Comparison of ENCODE assay signal across 12 cellular contexts in the genomic region with DNA sequence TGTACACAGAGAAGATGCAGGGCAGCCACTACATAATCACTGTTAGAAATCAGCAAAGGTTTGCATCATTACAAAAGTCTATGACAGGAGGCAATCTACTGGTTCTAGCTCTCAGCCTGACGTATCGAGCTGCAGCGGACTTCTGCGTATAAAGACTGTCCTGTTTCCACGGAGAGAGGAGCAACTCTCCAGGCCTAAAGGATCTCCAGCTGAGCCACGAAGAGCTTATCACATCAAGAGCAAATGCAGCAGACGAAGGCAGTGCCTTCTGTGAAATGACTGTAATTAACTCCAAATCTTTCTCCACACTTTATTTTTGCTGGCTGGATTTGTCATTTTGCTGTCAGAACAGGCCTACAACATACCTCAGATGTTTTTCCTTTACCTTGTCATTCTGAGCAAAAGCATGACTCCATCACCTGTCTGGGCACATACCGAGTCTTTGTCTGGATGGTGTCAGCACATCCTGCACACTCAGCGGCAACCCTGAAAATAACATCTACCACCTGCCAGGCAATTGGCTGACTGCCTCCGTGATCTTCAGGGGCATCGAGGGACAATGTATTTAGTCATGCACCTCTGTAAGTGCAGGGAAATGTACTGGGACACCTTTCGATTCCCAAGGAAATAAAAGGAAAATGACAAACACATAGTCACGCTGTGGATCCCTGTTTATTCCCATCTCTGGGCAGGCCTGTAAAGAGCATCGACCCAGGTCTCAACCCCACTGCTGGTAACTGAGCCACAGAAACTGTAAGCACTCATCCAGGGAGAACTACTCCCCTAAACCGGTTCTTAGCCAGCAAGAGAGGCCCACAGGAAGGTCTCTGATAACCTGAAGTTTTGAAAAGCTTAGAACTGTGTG. TPM values are rescaled to one million over a fixed set of nuclear protein-coding genes. Genes with fewer than 3 reads are reported as not detected.
DNase-seq lines count a peak whose midpoint lies in the region; ATAC-seq, FAIRE-seq and TF ChIP-seq lines count a peak whose summit lies in the region.
"Had no signal": no experiment of that assay in that cellular context is flagged by ENCODE, and none has a peak within 500 bp of the region (broad histone marks: within the 10 kb centered on the region; RNA-seq: fewer than 3 reads in every experiment).

No MANE protein-coding gene starts in this region.

- no peak overlapping the region for H3K4me3 ChIP-seq in RWPE2 (ENCODE audit: severe bottlenecking)
- H3K4me3 ChIP-seq: thyroid gland had no signal

- H3K36me3 Mint-ChIP-seq in type B pancreatic cell: peaks cover 30% of the 10 kb centered on the region

- TF ChIP-seq CTCF in RWPE2 (IDR thresholded peaks at IDR 0.05; ENCODE audit: poor library complexity, severe bottlenecking): no peak
- TF ChIP-seq CTCF in type B pancreatic cell (conservative IDR thresholded peaks at IDR 0.05): no peak

- peak; percentile 27 for DNase-seq in NCI-H1436 (lab: John Stamatoyannopoulos, UW)
- no peak for DNase-seq in NCI-H1436 treated with DMSO at 0.1 percent for 48 hours (lab: John Stamatoyannopoulos, UW)
- peak; percentile 90 for DNase-seq in RWPE2 (ENCODE audit: low spot score)
- DNase-seq in left cardiac atrium: no peak
- DNase-seq in type B pancreatic cell (ENCODE audit: extremely low spot score, unreplicated experiment): no peak
- DNase-seq in frontal cortex (ENCODE audit: low spot score in 2 of 2): no peak
- no peak for DNase-seq in NCI-H226
- DNase-seq: activated T-cell treated with anti-CD3 and anti-CD28 coated beads, Interleukin-2, amount 50 U/mL, for 1 hour; foreskin melanocyte; KG1; thyroid gland had no signal

- intact Hi-C loops in left cardiac atrium (cut with DNase I): no loop called here

- H3K4me1 Mint-ChIP-seq in type B pancreatic cell (ENCODE audit: unreplicated experiment): peaks cover 26% of the 10 kb centered on the region

- H3K9me3 ChIP-seq in RWPE2 (ENCODE audit: severe bottlenecking): no peaks in the 10 kb centered on the region
- H3K9me3 ChIP-seq: thyroid gland had no signal

- ATAC-seq in RWPE2 (ENCODE audit: low read depth) (peak; percentile 95), left cardiac atrium (peak; percentile 24), HG03280 (IDR thresholded peaks at IDR 0.05; ENCODE audit: unreplicated experiment) (no peak)

- peaks cover 68% of the 10 kb centered on the region for H3K36me3 ChIP-seq in RWPE2 (ENCODE audit: low read depth)

- H3K9me3 Mint-ChIP-seq in type B pancreatic cell: no peaks in the 10 kb centered on the region

- peak overlapping the region; percentile 99 for H3K27ac ChIP-seq in RWPE2 (ENCODE audit: poor library complexity, severe bottlenecking)
- H3K27ac ChIP-seq: thyroid gland had no signal

- peaks cover 34% of the 10 kb centered on the region for H3K4me1 ChIP-seq in RWPE2 (ENCODE audit: insufficient read depth, poor library complexity, severe bottlenecking)

- peak overlapping the region; percentile 22 for H3K4me3 Mint-ChIP-seq in type B pancreatic cell

- no peaks in the 10 kb centered on the region for H3K27me3 ChIP-seq in RWPE2 (ENCODE audit: insufficient read depth, poor library complexity, severe bottlenecking)
- H3K27me3 ChIP-seq: thyroid gland had no signal

- no peak for FAIRE-seq in frontal cortex (lab: Jason Lieb, UNC)

- peak overlapping the region; percentile 89 for H3K27ac Mint-ChIP-seq in type B pancreatic cell

- no peaks in the 10 kb centered on the region for H3K27me3 Mint-ChIP-seq in type B pancreatic cell

RNA-seq across cellular contexts. Expression of a gene that starts 26.3 kb away (rescaled TPM):
- total RNA-seq in left cardiac atrium (10 to 100 TPM; 24.6 to 27.7 TPM), type B pancreatic cell (ENCODE audit: low replicate concordance) (22.3 and 38.6 TPM in 2 replicates), frontal cortex (6.1 TPM)

RNA-seq across cellular contexts. Expression of a gene that starts 36.3 kb away (rescaled TPM):
- 10 to 100 TPM; 26.7 to 28.5 TPM for total RNA-seq in left cardiac atrium
- total RNA-seq in type B pancreatic cell (ENCODE audit: low replicate concordance): 33.0 and 75.1 TPM in 2 replicates
- 6.9 TPM for total RNA-seq in frontal cortex

Comparison
In these comparisons a context has a peak if more than half of its experiments do, and no peak if none do; other contexts are left out.
1. DNase-seq: peak in NCI-H1436 (single experiment) and RWPE2 (single experiment); none in NCI-H1436 treated with DMSO at 0.1 percent for 48 hours (single experiment), left cardiac atrium (single experiment), type B pancreatic cell (single experiment), frontal cortex (0 of 2) and NCI-H226 (single experiment).